Comparison of ENCODE assay signal across 19 cellular contexts in the genomic region with DNA sequence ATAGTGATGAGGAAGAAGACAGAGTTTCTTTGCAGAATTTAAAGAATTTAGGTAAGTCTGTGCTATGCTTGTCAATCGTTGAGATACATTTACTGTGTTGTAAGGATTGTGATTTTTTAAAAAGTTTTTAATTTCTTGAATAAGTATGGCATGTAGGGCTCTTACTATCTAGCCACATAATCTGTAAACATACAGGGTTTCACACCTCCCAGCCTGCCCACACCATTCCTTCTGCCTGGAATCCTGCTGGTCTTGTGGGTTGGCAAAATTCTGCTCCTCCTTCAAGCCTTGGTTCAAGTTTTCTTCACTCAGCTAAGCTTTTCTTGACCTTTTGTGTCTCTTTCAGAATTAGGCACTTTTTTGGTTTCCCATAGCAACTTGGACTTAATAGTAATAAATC. TPM values are rescaled to one million over a fixed set of nuclear protein-coding genes. Genes with fewer than 3 reads are reported as not detected.
A peak's percentile ranks its signal among the peaks of the same experiment; 100 is the strongest.
DNase-seq lines count a peak whose midpoint lies in the region; ATAC-seq and TF ChIP-seq lines count a peak whose summit lies in the region.
"Had no signal": no experiment of that assay in that cellular context is flagged by ENCODE, and none has a peak within 500 bp of the region (broad histone marks: within the 10 kb centered on the region; RNA-seq: fewer than 3 reads in every experiment).

No MANE protein-coding gene starts in this region.

- H3K27ac Mint-ChIP-seq in activated T-cell treated with anti-CD3 and anti-CD28 coated beads, Interleukin-2, amount 50 U/mL, for 72 hours: peak overlapping the region; percentile 38
- peak overlapping the region; percentile 57 for H3K27ac Mint-ChIP-seq in CD8-positive, alpha-beta T cell
- H3K27ac Mint-ChIP-seq in glutamatergic neuron (ENCODE audit: unreplicated experiment): no peak overlapping the region

- peaks cover 10 to 24% of the 10 kb centered on the region in 2 donors for H3K36me3 Mint-ChIP-seq in activated T-cell treated with anti-CD3 and anti-CD28 coated beads, Interleukin-2, amount 50 U/mL, for 72 hours (ENCODE audit: insufficient read depth in 2 of 2)
- peaks cover 87% of the 10 kb centered on the region for H3K36me3 Mint-ChIP-seq in CD8-positive, alpha-beta T cell
- peaks cover 10% of the 10 kb centered on the region for H3K36me3 Mint-ChIP-seq in glutamatergic neuron (ENCODE audit: unreplicated experiment)

- peaks cover 27% of the 10 kb centered on the region for H3K4me1 Mint-ChIP-seq in activated T-cell treated with anti-CD3 and anti-CD28 coated beads, Interleukin-2, amount 50 U/mL, for 72 hours (ENCODE audit: low read depth)
- peaks cover 25% of the 10 kb centered on the region for H3K4me1 Mint-ChIP-seq in CD8-positive, alpha-beta T cell (ENCODE audit: low read depth)
- peaks cover 26% of the 10 kb centered on the region for H3K4me1 Mint-ChIP-seq in glutamatergic neuron (ENCODE audit: low read depth, unreplicated experiment)

- POLR2A ChIA-PET in CD8-positive, alpha-beta T cell (lab: Charles Lee): no interaction called here

- no peaks in the 10 kb centered on the region for H3K9me3 ChIP-seq in CD8-positive, alpha-beta T cell (ENCODE audit: low read length)
- no peaks in the 10 kb centered on the region for H3K9me3 ChIP-seq in prostate gland

- intact Hi-C loops in CD8-positive, alpha-beta T cell (cut with DNase I, micrococcal nuclease): no loop called here
- intact Hi-C loops in prostate gland (cut with DNase I): no loop called here

- no peak overlapping the region for H3K4me3 ChIP-seq in CD8-positive, alpha-beta T cell (ENCODE audit: low read depth, low read length)
- no peak overlapping the region for H3K4me3 ChIP-seq in prostate gland
- H3K4me3 ChIP-seq: PC-9 had no signal

- H3K27ac ChIP-seq in CD8-positive, alpha-beta T cell (ENCODE audit: low read depth, low read length): no peak overlapping the region
- H3K27ac ChIP-seq in VCaP (peak overlapping the region; percentile 86), prostate gland (no peak overlapping the region)
- H3K27ac ChIP-seq: HL-60, PC-9 had no signal

- no peak for TF ChIP-seq POLR2A in prostate gland (IDR thresholded peaks at IDR 0.05)

- CTCF ChIA-PET in CD8-positive, alpha-beta T cell (lab: Charles Lee): interaction anchor here (5.6 kb wide), 1 partner anchor 11 kb away, joined by 30 read pairs; no protein-coding TSS in a partner anchor

- no peak overlapping the region for H3K4me3 Mint-ChIP-seq in activated T-cell treated with anti-CD3 and anti-CD28 coated beads, Interleukin-2, amount 50 U/mL, for 72 hours
- no peak overlapping the region for H3K4me3 Mint-ChIP-seq in CD8-positive, alpha-beta T cell
- H3K4me3 Mint-ChIP-seq in glutamatergic neuron (ENCODE audit: unreplicated experiment): peak overlapping the region; percentile 19
- H3K4me3 Mint-ChIP-seq: CD4-positive, CD25-positive, alpha-beta regulatory T cell had no signal

- no peak for ATAC-seq in activated T-cell treated with anti-CD3 and anti-CD28 coated beads, Interleukin-2, amount 50 U/mL, for 72 hours (replicated peaks in 1 of 2)
- no peak for ATAC-seq in CD8-positive, alpha-beta T cell
- ATAC-seq in HG03432 (IDR thresholded peaks at IDR 0.05; ENCODE audit: unreplicated experiment): no peak

- no peaks in the 10 kb centered on the region for H3K9me3 Mint-ChIP-seq in activated T-cell treated with anti-CD3 and anti-CD28 coated beads, Interleukin-2, amount 50 U/mL, for 72 hours
- H3K9me3 Mint-ChIP-seq in CD8-positive, alpha-beta T cell: no peaks in the 10 kb centered on the region
- H3K9me3 Mint-ChIP-seq in glutamatergic neuron (ENCODE audit: unreplicated experiment): peaks cover 4% of the 10 kb centered on the region
- H3K9me3 Mint-ChIP-seq: CD4-positive, CD25-positive, alpha-beta regulatory T cell had no signal

- WGBS in prostate gland: 69% methylated on average over 1 of the region's 1 CpG

- H3K27me3 ChIP-seq in CD8-positive, alpha-beta T cell (ENCODE audit: insufficient read depth, low read length): no peaks in the 10 kb centered on the region
- no peaks in the 10 kb centered on the region for H3K27me3 ChIP-seq in prostate gland (replicated peaks; ENCODE audit: insufficient read depth)

- H3K27me3 Mint-ChIP-seq in activated T-cell treated with anti-CD3 and anti-CD28 coated beads, Interleukin-2, amount 50 U/mL, for 72 hours (ENCODE audit: low read depth): no peaks in the 10 kb centered on the region
- no peaks in the 10 kb centered on the region for H3K27me3 Mint-ChIP-seq in CD8-positive, alpha-beta T cell (ENCODE audit: low read depth)
- no peaks in the 10 kb centered on the region for H3K27me3 Mint-ChIP-seq in glutamatergic neuron (ENCODE audit: unreplicated experiment)
- H3K27me3 Mint-ChIP-seq: CD4-positive, CD25-positive, alpha-beta regulatory T cell had no signal

- H3K36me3 ChIP-seq in CD8-positive, alpha-beta T cell (ENCODE audit: insufficient read depth, low read length): peaks cover 37% of the 10 kb centered on the region
- H3K36me3 ChIP-seq in prostate gland: peaks cover 6 to 7% of the 10 kb centered on the region in 2 donors

- H3K4me1 ChIP-seq in CD8-positive, alpha-beta T cell (ENCODE audit: insufficient read depth, low read length): peaks cover 14% of the 10 kb centered on the region
- no peaks in the 10 kb centered on the region for H3K4me1 ChIP-seq in prostate gland (replicated peaks)

- no peak for DNase-seq in activated T-cell treated with anti-CD3 and anti-CD28 coated beads, Interleukin-2, amount 50 U/mL, for 72 hours
- DNase-seq in activated T-cell treated with anti-CD3 and anti-CD28 coated beads for 4 hours (no peak), glutamatergic neuron (no peak), prostate gland (ENCODE audit: low spot score) (no peak), A172 (ENCODE audit: low spot score) (no peak)
- DNase-seq in CD8-positive, alpha-beta T cell: no peak
- DNase-seq: Calu3; CD4-positive, CD25-positive, alpha-beta regulatory T cell; DMS79; HCEC 1CT; KBM-7; NCI-H1092 treated with DMSO at 0.1 percent for 48 hours; NCI-H1694 treated with DMSO at 0.1 percent for 48 hours; NCI-H446 treated with DMSO at 0.1 percent for 48 hours; NCI-H748 treated with DMSO at 0.1 percent for 48 hours; PC-9 had no signal

- no peak for TF ChIP-seq CTCF in CD8-positive, alpha-beta T cell (IDR thresholded peaks at IDR 0.05)
- TF ChIP-seq CTCF in VCaP (conservative IDR thresholded peaks at IDR 0.05) (no peak), glutamatergic neuron (IDR thresholded peaks at IDR 0.05; ENCODE audit: partially characterized antibody, unreplicated experiment) (no peak), prostate gland (IDR thresholded peaks at IDR 0.05) (no peak)

RNA-seq across cellular contexts. Expression of a gene that starts 7.5 kb away (rescaled TPM):
- 10 to 100 TPM; 49.5 to 54.9 TPM for total RNA-seq in activated T-cell treated with anti-CD3 and anti-CD28 coated beads, Interleukin-2, amount 50 U/mL, for 72 hours
- 10 to 100 TPM; 82.2 to 87.1 TPM for total RNA-seq in CD8-positive, alpha-beta T cell
- total RNA-seq in glutamatergic neuron (ENCODE audit: unreplicated experiment): 101 TPM
- 10 to 100 TPM; 29.1 to 36.9 TPM for total RNA-seq in prostate gland
- 47.7 and 89.6 TPM in 2 replicates for total RNA-seq in A172 (2014; rRNA removed; shearing (Covaris generic))

RNA-seq across cellular contexts. Expression of a gene that starts 40.7 kb away (rescaled TPM):
- total RNA-seq in activated T-cell treated with anti-CD3 and anti-CD28 coated beads, Interleukin-2, amount 50 U/mL, for 72 hours: 100 to 1,000 TPM; 101 to 118 TPM
- 10 to 100 TPM; 55.9 to 57.7 TPM for total RNA-seq in CD8-positive, alpha-beta T cell
- total RNA-seq in glutamatergic neuron (ENCODE audit: unreplicated experiment) (88.4 TPM), prostate gland (10 to 100 TPM; 49.4 to 56.4 TPM)
- 64.8 and 67.8 TPM in 2 replicates for total RNA-seq in A172 (2014; rRNA removed; shearing (Covaris generic))

RNA-seq across cellular contexts. Expression of a gene that starts 40.8 kb away (rescaled TPM):
- 1 to 10 TPM; 6.3 to 7.4 TPM for total RNA-seq in activated T-cell treated with anti-CD3 and anti-CD28 coated beads, Interleukin-2, amount 50 U/mL, for 72 hours
- total RNA-seq in CD8-positive, alpha-beta T cell: 1 to 10 TPM; 2.3 to 3.4 TPM
- 10.6 TPM for total RNA-seq in glutamatergic neuron (ENCODE audit: unreplicated experiment)
- total RNA-seq in prostate gland: 1 to 10 TPM; 6.4 to 7.1 TPM
- total RNA-seq in A172 (2014; rRNA removed; shearing (Covaris generic)): 11.3 and 14.6 TPM in 2 replicates

RNA-seq across cellular contexts. Expression of a gene that starts 50.8 kb away (rescaled TPM):
- 100 to 1,000 TPM; 156 to 173 TPM for total RNA-seq in activated T-cell treated with anti-CD3 and anti-CD28 coated beads, Interleukin-2, amount 50 U/mL, for 72 hours
- 100 to 1,000 TPM; 185 to 193 TPM for total RNA-seq in CD8-positive, alpha-beta T cell
- total RNA-seq in glutamatergic neuron (ENCODE audit: unreplicated experiment) (105 TPM), prostate gland (10 to 100 TPM; 34.8 to 71.7 TPM)
- 56.4 and 83.3 TPM in 2 replicates for total RNA-seq in A172 (2014; rRNA removed; shearing (Covaris generic))
